22 cellular contexts compared by ENCODE assay signal in the genomic region with DNA sequence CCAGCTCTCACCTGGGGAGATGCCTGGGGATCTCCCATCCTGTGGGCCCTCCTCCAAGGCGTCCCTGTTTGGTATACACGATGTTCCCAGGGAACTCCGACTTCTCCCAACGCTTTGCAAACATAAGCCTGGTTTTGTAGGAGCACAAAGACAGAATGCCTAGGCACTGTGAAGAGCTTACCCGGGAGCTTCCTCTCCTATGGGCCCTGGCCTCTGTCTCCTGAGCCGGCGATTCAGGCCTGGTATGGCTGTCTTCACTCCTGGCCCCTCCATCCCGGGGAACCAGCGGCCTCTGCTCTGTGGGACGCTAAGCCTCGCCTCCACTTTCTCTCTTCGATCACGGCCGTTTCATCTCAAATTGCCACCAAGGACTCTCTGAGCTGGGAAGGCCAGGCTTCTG. TPM values are rescaled to one million over a fixed set of nuclear protein-coding genes. Genes with fewer than 3 reads are reported as not detected.
DNase-seq lines count a peak whose midpoint lies in the region; ATAC-seq and TF ChIP-seq lines count a peak whose summit lies in the region.
"Had no signal": no experiment of that assay in that cellular context is flagged by ENCODE, and none has a peak within 500 bp of the region (broad histone marks: within the 10 kb centered on the region; RNA-seq: fewer than 3 reads in every experiment).

No MANE protein-coding gene starts in this region.

- H3K4me3 ChIP-seq in WERI-Rb-1 (ENCODE audit: low read depth, low read length) = no peak overlapping the region
- H3K4me3 ChIP-seq: BLaER1 treated with 17β-estradiol and CSF1 and Interleukin-3, amounts not matched to agents 10 nM and 100 nM; GM12878; GM23338 had no signal

- intact Hi-C loops in left ventricle myocardium superior (cut with micrococcal nuclease) (no loop called here), Right ventricle myocardium inferior (cut with DNase I) (no loop called here), posterior vena cava (cut with DNase I) (no loop called here)

- H3K9me3 ChIP-seq in WERI-Rb-1 (ENCODE audit: severe bottlenecking) = peaks cover 10% of the 10 kb centered on the region

- H3K27me3 ChIP-seq in WERI-Rb-1 (ENCODE audit: insufficient read depth, low read depth, severe bottlenecking) = no peaks in the 10 kb centered on the region

- TF ChIP-seq CTCF in WERI-Rb-1 (IDR thresholded peaks at IDR 0.05; ENCODE audit: low read depth, low read length) = no peak
- TF ChIP-seq CTCF in GM20000 (IDR thresholded peaks at IDR 0.05; ENCODE audit: extremely low read depth, missing control alignments) = no peak

- DNase-seq in left ventricle myocardium superior (peak; percentile 5), Right ventricle myocardium inferior (ENCODE audit: missing footprints) (no peak), WERI-Rb-1 (peak; percentile 2), posterior vena cava (ENCODE audit: low spot score) (peak; percentile 47), GM20000 (ENCODE audit: low spot score) (no peak), ecto neural progenitor cell (ENCODE audit: low spot score) (no peak)
- DNase-seq: CD4-positive, CD25-positive, alpha-beta regulatory T cell; COR-L47; DMS 273 treated with DMSO at 0.1 percent for 48 hours; DMS53; DND-41; EL; HFFc6 had no signal

- ATAC-seq in left ventricle myocardium superior (no peak), Right ventricle myocardium inferior (no peak), GM18519 (IDR thresholded peaks at IDR 0.05; ENCODE audit: low FRiP score, unreplicated experiment) (no peak)
- ATAC-seq: GM12878, GM23338, HCT116 had no signal

- no peak overlapping the region for H3K27ac ChIP-seq in WERI-Rb-1
- H3K27ac ChIP-seq: BLaER1 treated with 17β-estradiol and CSF1 and Interleukin-3, amounts not matched to agents 10 nM and 100 nM had no signal

- no peaks in the 10 kb centered on the region for H3K36me3 ChIP-seq in WERI-Rb-1
- H3K36me3 ChIP-seq: BLaER1 treated with 17β-estradiol and CSF1 and Interleukin-3, amounts not matched to agents 10 nM and 100 nM had no signal

RNA-seq across cellular contexts. Expression of a gene that starts 59.6 kb away (rescaled TPM):
- total RNA-seq in left ventricle myocardium superior (not detected), Right ventricle myocardium inferior (not detected), posterior vena cava (not detected)
- total RNA-seq: A172; B cell; CD4-positive, CD25-positive, alpha-beta regulatory T cell; CD8-positive, alpha-beta memory T cell; G401; GM12878; GM23338; HFFc6 had no signal

Comparison
In these comparisons a context has a peak if more than half of its experiments do, and no peak if none do; other contexts are left out.
1. DNase-seq: peak in left ventricle myocardium superior (single experiment), WERI-Rb-1 (single experiment) and posterior vena cava (single experiment); none in Right ventricle myocardium inferior (single experiment), GM20000 (single experiment) and ecto neural progenitor cell (single experiment).